Comparison of ENCODE assay signal across 8 cellular contexts in the genomic region with DNA sequence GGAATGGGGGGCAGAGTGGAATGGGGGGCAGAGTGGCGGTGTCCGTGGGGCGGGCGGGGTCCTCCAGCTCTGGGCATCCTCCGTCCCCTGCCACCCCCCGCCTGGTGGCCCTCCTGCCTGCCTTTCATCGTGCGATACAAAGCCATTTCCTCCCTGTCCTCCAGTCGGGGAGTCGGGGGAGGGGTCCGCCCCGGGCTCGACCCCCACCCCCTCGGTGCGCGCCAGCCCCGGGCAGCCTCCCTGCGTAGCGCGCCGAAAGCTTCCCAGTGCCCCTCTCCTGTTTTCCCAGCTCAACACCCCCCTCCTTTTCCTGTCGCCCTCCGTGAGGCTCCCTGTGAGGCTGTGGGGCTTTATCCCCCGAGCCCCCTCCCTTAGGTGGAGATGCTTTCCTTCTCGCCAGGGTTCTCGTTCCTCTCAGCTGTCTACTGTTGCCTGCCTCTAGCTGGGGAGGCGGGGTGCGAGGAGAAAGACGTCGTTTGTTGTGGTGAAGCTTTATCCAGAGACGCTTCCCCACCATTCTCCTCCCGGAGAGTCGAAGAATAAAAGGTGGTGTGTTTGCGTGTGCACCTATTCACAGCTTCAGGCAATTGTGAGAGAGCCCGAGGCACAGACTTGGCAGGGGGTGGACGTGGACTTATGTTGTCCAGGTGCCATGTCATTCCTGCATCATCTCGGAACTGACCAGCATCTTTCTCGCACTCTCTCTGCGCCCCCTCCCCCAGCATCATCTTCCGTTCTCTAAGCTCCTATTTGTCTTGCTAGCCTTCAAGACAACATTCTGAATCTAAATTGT. TPM values are rescaled to one million over a fixed set of nuclear protein-coding genes. Genes with fewer than 3 reads are reported as not detected.
A peak's percentile ranks its signal among the peaks of the same experiment; 100 is the strongest.
DNase-seq lines count a peak whose midpoint lies in the region; ATAC-seq and TF ChIP-seq lines count a peak whose summit lies in the region.

No MANE protein-coding gene starts in this region.

- H4K5ac ChIP-seq in H9 (ENCODE audit: insufficient read length, low read depth, low read length) = no peak overlapping the region

- no peak overlapping the region for H3K4ac ChIP-seq in H9 (ENCODE audit: low read depth, low read length)

- H3K9me3 ChIP-seq in H9 (ENCODE audit: control insufficient read depth, low read depth, low read length) = no peaks in the 10 kb centered on the region
- no peaks in the 10 kb centered on the region for H3K9me3 ChIP-seq in esophagus (ENCODE audit: control insufficient read depth in 2 of 2, insufficient read depth in 1 of 2, low read depth in 1 of 2, low read length in 1 of 2)
- H3K9me3 ChIP-seq in naive thymus-derived CD4-positive, alpha-beta T cell (ENCODE audit: control insufficient read depth in 2 of 3, low read length in 3 of 3) = no peaks in the 10 kb centered on the region

- ATAC-seq in naive thymus-derived CD4-positive, alpha-beta T cell = no peak
- no peak for ATAC-seq in GM21526 (IDR thresholded peaks at IDR 0.05; ENCODE audit: low FRiP score, unreplicated experiment)
- ATAC-seq in HG03108 (IDR thresholded peaks at IDR 0.05; ENCODE audit: unreplicated experiment) = no peak

- no peak overlapping the region for H2BK12ac ChIP-seq in H9 (ENCODE audit: insufficient read length, low read depth, low read length)

- H3K4me3 ChIP-seq in BJ (ENCODE audit: low read depth, low read length) (peak overlapping the region; percentile 66), esophagus (ENCODE audit: low read depth in 1 of 2, low read length in 2 of 2) (peak overlapping the region; percentile 59 to 74), urinary bladder (ENCODE audit: low read depth, low read length) (peak overlapping the region; percentile 61)
- H3K4me3 ChIP-seq in naive thymus-derived CD4-positive, alpha-beta T cell (ENCODE audit: low read length) = peak overlapping the region; percentile 80

- no peaks in the 10 kb centered on the region for H3K79me1 ChIP-seq in H9 (ENCODE audit: insufficient read depth, low read depth, low read length, poor library complexity, severe bottlenecking)

- H3K27ac ChIP-seq in H9 (ENCODE audit: insufficient read length, low read depth, low read length) (no peak overlapping the region), esophagus (ENCODE audit: low read depth in 2 of 2, low read length in 1 of 2) (peak overlapping the region in 1 of 2 donors; percentile 7), urinary bladder (ENCODE audit: low read depth) (no peak overlapping the region)
- H3K27ac ChIP-seq in naive thymus-derived CD4-positive, alpha-beta T cell (ENCODE audit: low read depth, low read length) = peak overlapping the region; percentile 64

- no peak overlapping the region for H4K91ac ChIP-seq in H9 (ENCODE audit: insufficient read length, low read depth, low read length)

- no peaks in the 10 kb centered on the region; a peak in 2 of 5 replicates for H3K9me3 Mint-ChIP-seq in H9
- H3K9me3 Mint-ChIP-seq in activated CD4-positive, alpha-beta T cell treated with anti-CD3 and anti-CD28 coated beads, Interleukin-2, amount 10 ng/mL, durations not matched to agents 24 days and 14 days = no peaks in the 10 kb centered on the region
- peaks cover 0 to 2% (median 0%) of the 10 kb centered on the region in 11 donors for H3K9me3 Mint-ChIP-seq in naive thymus-derived CD4-positive, alpha-beta T cell

- H3K27me3 Mint-ChIP-seq in H9 (ENCODE audit: low read depth) = peaks cover 33% of the 10 kb centered on the region
- peaks cover 39% of the 10 kb centered on the region for H3K27me3 Mint-ChIP-seq in activated CD4-positive, alpha-beta T cell treated with anti-CD3 and anti-CD28 coated beads, Interleukin-2, amount 10 ng/mL, durations not matched to agents 24 days and 14 days
- peaks cover 12 to 44% (median 16%) of the 10 kb centered on the region in 5 donors for H3K27me3 Mint-ChIP-seq in naive thymus-derived CD4-positive, alpha-beta T cell

- H3K4me2 ChIP-seq in H9 (ENCODE audit: insufficient read depth, insufficient read length, low read length) = peak overlapping the region; percentile 86

- no peaks in the 10 kb centered on the region for H4K20me1 ChIP-seq in H9 (ENCODE audit: control insufficient read depth, insufficient read depth, insufficient read length)

- CTCF ChIA-PET in BJ (lab: Yijun Ruan, JAX) = interaction anchor here (1.6 kb wide), 1 partner anchor 142 kb away, joined by 6 read pairs; no protein-coding TSS in a partner anchor
- CTCF ChIA-PET in naive thymus-derived CD4-positive, alpha-beta T cell (lab: Charles Lee) = interaction anchor here (1.0 kb wide), 1 partner anchor 42 kb away, joined by 3 read pairs; no protein-coding TSS in a partner anchor

- peaks cover 12% of the 10 kb centered on the region for H3K23me2 ChIP-seq in H9 (ENCODE audit: insufficient read length, low read depth, low read length, poor library complexity, severe bottlenecking)

- peak overlapping the region in 1 of 3 experiments; percentile 56; a peak in 3 of 7 replicates for H3K27ac Mint-ChIP-seq in H9
- H3K27ac Mint-ChIP-seq in activated CD4-positive, alpha-beta T cell treated with anti-CD3 and anti-CD28 coated beads, Interleukin-2, amount 10 ng/mL, durations not matched to agents 24 days and 14 days = peak overlapping the region; percentile 71
- peak overlapping the region; percentile 6 to 95 (median 81) for H3K27ac Mint-ChIP-seq in naive thymus-derived CD4-positive, alpha-beta T cell

- POLR2A ChIA-PET in BJ (lab: Charles Lee) = no interaction called here
- POLR2A ChIA-PET in naive thymus-derived CD4-positive, alpha-beta T cell (lab: Charles Lee) = interaction anchor here (0.7 to 2.1 kb wide), 6 partner anchors 61 to 689 kb away, joined by 3 to 12 read pairs (median 4); a partner anchor contains a TSS

- no peak overlapping the region for H2BK120ac ChIP-seq in H9 (ENCODE audit: low read depth, low read length, poor library complexity, severe bottlenecking)

- H3K4me1 Mint-ChIP-seq in H9 = peaks cover 17 to 22% of the 10 kb centered on the region in 2 experiments
- peaks cover 12% of the 10 kb centered on the region for H3K4me1 Mint-ChIP-seq in activated CD4-positive, alpha-beta T cell treated with anti-CD3 and anti-CD28 coated beads, Interleukin-2, amount 10 ng/mL, durations not matched to agents 24 days and 14 days
- peaks cover 15 to 19% (median 18%) of the 10 kb centered on the region in 7 donors for H3K4me1 Mint-ChIP-seq in naive thymus-derived CD4-positive, alpha-beta T cell

- H4K8ac ChIP-seq in H9 (replicated peaks; ENCODE audit: insufficient read length, low read depth, low read length) = no peak overlapping the region

- peaks cover 9% of the 10 kb centered on the region for H3K27me3 ChIP-seq in BJ (ENCODE audit: control insufficient read depth, insufficient read depth, low read length)
- no peaks in the 10 kb centered on the region; the same call in 1 of the 2 replicates for H3K27me3 ChIP-seq in H9 (ENCODE audit: insufficient read depth, low read length)
- no peaks in the 10 kb centered on the region for H3K27me3 ChIP-seq in esophagus (ENCODE audit: control insufficient read depth in 1 of 2, insufficient read depth in 2 of 2, low read length in 2 of 2)
- peaks cover 3 to 16% of the 10 kb centered on the region in 2 donors for H3K27me3 ChIP-seq in naive thymus-derived CD4-positive, alpha-beta T cell (ENCODE audit: control insufficient read depth in 2 of 2, insufficient read depth in 2 of 2, low read length in 2 of 2)

- no peaks in the 10 kb centered on the region for H3K79me2 ChIP-seq in H9 (ENCODE audit: insufficient read depth, low read length)

- no peak overlapping the region for H2AFZ ChIP-seq in H9 (ENCODE audit: low read length)

- H3K14ac ChIP-seq in H9 (ENCODE audit: insufficient read depth, low read length) = no peak overlapping the region

- H3K36me3 Mint-ChIP-seq in H9 (ENCODE audit: insufficient read depth in 1 of 3, low read depth in 3 of 3) = no peaks in the 10 kb centered on the region
- peaks cover 2% of the 10 kb centered on the region for H3K36me3 Mint-ChIP-seq in activated CD4-positive, alpha-beta T cell treated with anti-CD3 and anti-CD28 coated beads, Interleukin-2, amount 10 ng/mL, durations not matched to agents 24 days and 14 days (ENCODE audit: low read depth)
- H3K36me3 Mint-ChIP-seq in naive thymus-derived CD4-positive, alpha-beta T cell = peaks cover 0 to 2% (median 0%) of the 10 kb centered on the region in 5 donors

- no CpG with 5 or more reads among the region's 40 CpGs for WGBS in H9 (ENCODE audit: extremely low coverage, insufficient read length, low lambda C conversion rate)
- WGBS in esophagus, 2 donors = 1 to 2% methylated on average over 39 to 40 of the region's 40 CpGs
- 1% methylated on average over 40 of the region's 40 CpGs for WGBS in urinary bladder

- no peak overlapping the region for H3K23ac ChIP-seq in H9 (ENCODE audit: insufficient read length, low read depth, low read length)

- H3T11ph ChIP-seq in H9 (ENCODE audit: low read length) = no peak overlapping the region

- H2BK15ac ChIP-seq in H9 (ENCODE audit: low read depth, low read length) = no peak overlapping the region

- DNase-seq in BJ (ENCODE audit: low read depth) (no peak), H9 (peak; percentile 42)
- peak; percentile 72 for DNase-seq in activated CD4-positive, alpha-beta T cell treated with anti-CD3 and anti-CD28 coated beads, Interleukin-2, amount 10 ng/mL, durations not matched to agents 24 days and 14 days
- DNase-seq in naive thymus-derived CD4-positive, alpha-beta T cell = peak in 8 of 9 donors; percentile 10 to 28 (median 18)

- no peak overlapping the region for H2BK20ac ChIP-seq in H9 (ENCODE audit: low read depth, low read length, poor library complexity, severe bottlenecking)

- H2AK5ac ChIP-seq in H9 (ENCODE audit: insufficient read length, low read length) = no peak overlapping the region

- no peak overlapping the region for H3K56ac ChIP-seq in H9 (ENCODE audit: insufficient read length, low read depth, low read length)

- H3K9ac ChIP-seq in H9 (ENCODE audit: extremely low read depth, insufficient read length, low read length) = no peak overlapping the region

- H3K18ac ChIP-seq in H9 (ENCODE audit: insufficient read length, low read depth, low read length) = no peak overlapping the region

- no peak overlapping the region for H2BK5ac ChIP-seq in H9 (ENCODE audit: insufficient read length, low read length)

- intact Hi-C loops in activated CD4-positive, alpha-beta T cell treated with anti-CD3 and anti-CD28 coated beads, Interleukin-2, amount 10 ng/mL, durations not matched to agents 24 days and 14 days (cut with micrococcal nuclease) = loop anchor here (1.0 to 2.0 kb wide), 3 partner anchors 25 to 99 kb away; a partner anchor contains a TSS
- intact Hi-C loops in naive thymus-derived CD4-positive, alpha-beta T cell (cut with micrococcal nuclease) = loop anchor here (1.0 to 5.0 kb wide), 11 partner anchors 41 to 1950 kb away; a partner anchor contains a TSS

- peak overlapping the region; percentile 80 to 94 for H3K4me3 Mint-ChIP-seq in H9
- peak overlapping the region; percentile 89 for H3K4me3 Mint-ChIP-seq in activated CD4-positive, alpha-beta T cell treated with anti-CD3 and anti-CD28 coated beads, Interleukin-2, amount 10 ng/mL, durations not matched to agents 24 days and 14 days
- peak overlapping the region; percentile 85 to 93 (median 90) for H3K4me3 Mint-ChIP-seq in naive thymus-derived CD4-positive, alpha-beta T cell

- no peaks in the 10 kb centered on the region for H3K36me3 ChIP-seq in BJ (ENCODE audit: control insufficient read depth, insufficient read depth, low read length)
- H3K36me3 ChIP-seq in esophagus (ENCODE audit: control insufficient read depth in 2 of 2, insufficient read depth in 2 of 2, low read length in 1 of 2) = no peaks in the 10 kb centered on the region
- H3K36me3 ChIP-seq in naive thymus-derived CD4-positive, alpha-beta T cell (ENCODE audit: control insufficient read depth in 2 of 3, insufficient read depth in 3 of 3, low read length in 3 of 3) = peaks cover 0 to 4% (median 0%) of the 10 kb centered on the region in 3 experiments
- H3K36me3 ChIP-seq in urinary bladder (ENCODE audit: insufficient read depth) = no peaks in the 10 kb centered on the region

- no peaks in the 10 kb centered on the region for H3K4me1 ChIP-seq in H9 (ENCODE audit: insufficient read depth, low read length)
- peaks cover 6% of the 10 kb centered on the region in 2 donors for H3K4me1 ChIP-seq in esophagus (ENCODE audit: control insufficient read depth in 2 of 2, insufficient read depth in 2 of 2, low read length in 1 of 2)
- peaks cover 0 to 6% of the 10 kb centered on the region in 2 donors for H3K4me1 ChIP-seq in naive thymus-derived CD4-positive, alpha-beta T cell (ENCODE audit: control insufficient read depth in 2 of 2, insufficient read depth in 2 of 2, low read length in 2 of 2)
- H3K4me1 ChIP-seq in urinary bladder (ENCODE audit: insufficient read depth) = no peaks in the 10 kb centered on the region

- no peak for TF ChIP-seq CTCF in BJ (IDR thresholded peaks at IDR 0.05; ENCODE audit: insufficient read depth, low read depth, low read length)
- TF ChIP-seq CTCF in H9 (conservative IDR thresholded peaks at IDR 0.05) = no peak

RNA-seq across cellular contexts. Expression of a gene that starts 0.8 kb away (rescaled TPM):
- polyA plus RNA-seq in BJ (2011; rRNA removed) (0.26 and 0.31 TPM in 2 replicates), esophagus (under 1 TPM; 0.53 to 0.76 TPM), urinary bladder (3.2 TPM)
- 0.85 and 1.1 TPM in 2 replicates for polyA minus RNA-seq in BJ (2011; rRNA and poly(A)+ RNA removed)
- total RNA-seq in H9 (2021) (2.7 and 3.3 TPM in 2 replicates), urinary bladder (11.7 TPM)
- total RNA-seq in activated CD4-positive, alpha-beta T cell treated with anti-CD3 and anti-CD28 coated beads, Interleukin-2, amount 10 ng/mL, durations not matched to agents 24 days and 14 days = 0.42 and 0.45 TPM in 2 replicates
- total RNA-seq in naive thymus-derived CD4-positive, alpha-beta T cell = 1 to 10 TPM; 1.9 to 2.5 (median 2.1) TPM
- 1 to 10 TPM; 1.2 to 1.5 TPM for polyA plus RNA-seq in naive thymus-derived CD4-positive, alpha-beta T cell
